ENCODE assay signal across 1 cellular context in genomic region chr1:230868736-230869385, GRCh38.
TF ChIP-seq lines count a peak whose summit lies in the region.

No MANE protein-coding gene starts in this region.

TF ChIP-seq in K562, 482 proteins besides CTCF, POLR2A, EP300 and RAD21 (continued from another document and continues in another):
- TF ChIP-seq, protein P1, sequence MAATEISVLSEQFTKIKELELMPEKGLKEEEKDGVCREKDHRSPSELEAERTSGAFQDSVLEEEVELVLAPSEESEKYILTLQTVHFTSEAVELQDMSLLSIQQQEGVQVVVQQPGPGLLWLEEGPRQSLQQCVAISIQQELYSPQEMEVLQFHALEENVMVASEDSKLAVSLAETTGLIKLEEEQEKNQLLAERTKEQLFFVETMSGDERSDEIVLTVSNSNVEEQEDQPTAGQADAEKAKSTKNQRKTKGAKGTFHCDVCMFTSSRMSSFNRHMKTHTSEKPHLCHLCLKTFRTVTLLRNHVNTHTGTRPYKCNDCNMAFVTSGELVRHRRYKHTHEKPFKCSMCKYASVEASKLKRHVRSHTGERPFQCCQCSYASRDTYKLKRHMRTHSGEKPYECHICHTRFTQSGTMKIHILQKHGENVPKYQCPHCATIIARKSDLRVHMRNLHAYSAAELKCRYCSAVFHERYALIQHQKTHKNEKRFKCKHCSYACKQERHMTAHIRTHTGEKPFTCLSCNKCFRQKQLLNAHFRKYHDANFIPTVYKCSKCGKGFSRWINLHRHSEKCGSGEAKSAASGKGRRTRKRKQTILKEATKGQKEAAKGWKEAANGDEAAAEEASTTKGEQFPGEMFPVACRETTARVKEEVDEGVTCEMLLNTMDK (IDR thresholded peaks at IDR 0.05; ENCODE audit: borderline replicate concordance, insufficient read depth, low read depth, low read length, poor library complexity, severe bottlenecking), result no peak
- TF ChIP-seq IFI16 (CRISPR knock-in tag; IDR thresholded peaks at IDR 0.05) (no peak), LARP7 (IDR thresholded peaks at IDR 0.05) (no peak), NFIX (CRISPR knock-in tag; IDR thresholded peaks at IDR 0.05; ENCODE audit: low read depth) (no peak), ZNF436 (CRISPR knock-in tag; IDR thresholded peaks at IDR 0.05) (no peak), FOXJ3 (CRISPR knock-in tag; IDR thresholded peaks at IDR 0.05) (no peak), ELF2 (CRISPR knock-in tag; IDR thresholded peaks at IDR 0.05) (no peak), ZNF175 (CRISPR knock-in tag; IDR thresholded peaks at IDR 0.05; ENCODE audit: low read depth) (no peak), ZBTB1 (CRISPR knock-in tag; IDR thresholded peaks at IDR 0.05; ENCODE audit: borderline replicate concordance, low read depth) (0 out of 2 replicates have a peak, but pooled peaks have one; percentile 56), NONO (IDR thresholded peaks at IDR 0.05; ENCODE audit: low read depth in 2 of 2, low read length in 1 of 2) (no peak), GATAD2A (IDR thresholded peaks at IDR 0.05) (0 out of 2 replicates have a peak, but pooled peaks have one; percentile 15), HCFC1 (IDR thresholded peaks at IDR 0.05; ENCODE audit: low read depth, low read length) (no peak), POLR3A (IDR thresholded peaks at IDR 0.05; ENCODE audit: borderline replicate concordance, extremely low read depth, insufficient read depth, insufficient read length) (no peak), CREB3L1 (IDR thresholded peaks at IDR 0.05; ENCODE audit: borderline replicate concordance, low read depth) (peak; percentile 87), KAT8 (IDR thresholded peaks at IDR 0.05; ENCODE audit: low read depth) (no peak), MTA2 (IDR thresholded peaks at IDR 0.05; ENCODE audit: low read depth) (no peak), ELF1 (tag; IDR thresholded peaks at IDR 0.05) (no peak), SUPT5H (IDR thresholded peaks at IDR 0.05) (no peak), ZNF239 (CRISPR knock-in tag; IDR thresholded peaks at IDR 0.05) (no peak), ZNF140 (CRISPR knock-in tag; IDR thresholded peaks at IDR 0.05) (no peak), NRF1 (conservative IDR thresholded peaks at IDR 0.05 in 1 of 2, IDR thresholded peaks at IDR 0.05 in 1 of 2) (no peak), NFE2L1 (tag; IDR thresholded peaks at IDR 0.05; ENCODE audit: borderline replicate concordance, low read depth) (no peak), XRCC5 (IDR thresholded peaks at IDR 0.05; ENCODE audit: low read depth, low read length) (no peak), IRF2 (CRISPR knock-in tag; IDR thresholded peaks at IDR 0.05) (no peak), HMGN3 (IDR thresholded peaks at IDR 0.05; ENCODE audit: borderline replicate concordance, extremely low read depth, insufficient read length, low read depth, low read length) (peak; percentile 44), PYGO2 (tag; IDR thresholded peaks at IDR 0.05) (no peak), ZNF408 (CRISPR knock-in tag; IDR thresholded peaks at IDR 0.05; ENCODE audit: low read depth) (no peak), SAP30 (IDR thresholded peaks at IDR 0.05; ENCODE audit: borderline replicate concordance, insufficient read depth, low read depth, low read length, poor library complexity, severe bottlenecking) (no peak), KLF6 (CRISPR knock-in tag; IDR thresholded peaks at IDR 0.05; ENCODE audit: borderline replicate concordance) (no peak), ZNF124 (CRISPR knock-in tag; IDR thresholded peaks at IDR 0.05) (no peak), KAT2B (IDR thresholded peaks at IDR 0.05; ENCODE audit: low read depth, low read length) (no peak), ZNF583 (CRISPR knock-in tag; IDR thresholded peaks at IDR 0.05) (no peak), ZFP36 (IDR thresholded peaks at IDR 0.05; ENCODE audit: low read depth, low read length, partially characterized antibody) (no peak), ZNF740 (CRISPR knock-in tag; IDR thresholded peaks at IDR 0.05) (no peak), ZNF740 (tag; IDR thresholded peaks at IDR 0.05) (no peak), DIDO1 (tag; IDR thresholded peaks at IDR 0.05; ENCODE audit: low read depth) (no peak), GATAD2B (IDR thresholded peaks at IDR 0.05; ENCODE audit: borderline replicate concordance) (no peak), BCOR (IDR thresholded peaks at IDR 0.05) (no peak), BCL6 (CRISPR knock-in tag; IDR thresholded peaks at IDR 0.05) (no peak), CCNT2 (IDR thresholded peaks at IDR 0.05; ENCODE audit: borderline replicate concordance, extremely low read depth, insufficient read length, low read depth, low read length) (no peak), CHD4 (IDR thresholded peaks at IDR 0.05; ENCODE audit: insufficient read depth, insufficient replicate concordance, low read depth, low read length, poor library complexity, severe bottlenecking) (no peak), TAF7 (tag; IDR thresholded peaks at IDR 0.05) (no peak), MNT (conservative IDR thresholded peaks at IDR 0.05) (peak; percentile 61 to 68; a peak in 3 of 4 replicates), TOE1 (IDR thresholded peaks at IDR 0.05; ENCODE audit: borderline replicate concordance) (no peak), TOE1 (CRISPR knock-in tag; IDR thresholded peaks at IDR 0.05; ENCODE audit: borderline replicate concordance, low read depth) (no peak)
- TF ChIP-seq, protein P2, sequence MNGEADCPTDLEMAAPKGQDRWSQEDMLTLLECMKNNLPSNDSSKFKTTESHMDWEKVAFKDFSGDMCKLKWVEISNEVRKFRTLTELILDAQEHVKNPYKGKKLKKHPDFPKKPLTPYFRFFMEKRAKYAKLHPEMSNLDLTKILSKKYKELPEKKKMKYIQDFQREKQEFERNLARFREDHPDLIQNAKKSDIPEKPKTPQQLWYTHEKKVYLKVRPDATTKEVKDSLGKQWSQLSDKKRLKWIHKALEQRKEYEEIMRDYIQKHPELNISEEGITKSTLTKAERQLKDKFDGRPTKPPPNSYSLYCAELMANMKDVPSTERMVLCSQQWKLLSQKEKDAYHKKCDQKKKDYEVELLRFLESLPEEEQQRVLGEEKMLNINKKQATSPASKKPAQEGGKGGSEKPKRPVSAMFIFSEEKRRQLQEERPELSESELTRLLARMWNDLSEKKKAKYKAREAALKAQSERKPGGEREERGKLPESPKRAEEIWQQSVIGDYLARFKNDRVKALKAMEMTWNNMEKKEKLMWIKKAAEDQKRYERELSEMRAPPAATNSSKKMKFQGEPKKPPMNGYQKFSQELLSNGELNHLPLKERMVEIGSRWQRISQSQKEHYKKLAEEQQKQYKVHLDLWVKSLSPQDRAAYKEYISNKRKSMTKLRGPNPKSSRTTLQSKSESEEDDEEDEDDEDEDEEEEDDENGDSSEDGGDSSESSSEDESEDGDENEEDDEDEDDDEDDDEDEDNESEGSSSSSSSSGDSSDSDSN (IDR thresholded peaks at IDR 0.05; ENCODE audit: borderline replicate concordance in 1 of 2, low read depth in 2 of 2, low read length in 2 of 2), result no peak
- TF ChIP-seq, protein P3, sequence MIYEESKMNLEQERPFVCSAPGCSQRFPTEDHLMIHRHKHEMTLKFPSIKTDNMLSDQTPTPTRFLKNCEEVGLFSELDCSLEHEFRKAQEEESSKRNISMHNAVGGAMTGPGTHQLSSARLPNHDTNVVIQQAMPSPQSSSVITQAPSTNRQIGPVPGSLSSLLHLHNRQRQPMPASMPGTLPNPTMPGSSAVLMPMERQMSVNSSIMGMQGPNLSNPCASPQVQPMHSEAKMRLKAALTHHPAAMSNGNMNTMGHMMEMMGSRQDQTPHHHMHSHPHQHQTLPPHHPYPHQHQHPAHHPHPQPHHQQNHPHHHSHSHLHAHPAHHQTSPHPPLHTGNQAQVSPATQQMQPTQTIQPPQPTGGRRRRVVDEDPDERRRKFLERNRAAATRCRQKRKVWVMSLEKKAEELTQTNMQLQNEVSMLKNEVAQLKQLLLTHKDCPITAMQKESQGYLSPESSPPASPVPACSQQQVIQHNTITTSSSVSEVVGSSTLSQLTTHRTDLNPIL (CRISPR knock-in tag; IDR thresholded peaks at IDR 0.05), result no peak
- TF ChIP-seq, protein P4, sequence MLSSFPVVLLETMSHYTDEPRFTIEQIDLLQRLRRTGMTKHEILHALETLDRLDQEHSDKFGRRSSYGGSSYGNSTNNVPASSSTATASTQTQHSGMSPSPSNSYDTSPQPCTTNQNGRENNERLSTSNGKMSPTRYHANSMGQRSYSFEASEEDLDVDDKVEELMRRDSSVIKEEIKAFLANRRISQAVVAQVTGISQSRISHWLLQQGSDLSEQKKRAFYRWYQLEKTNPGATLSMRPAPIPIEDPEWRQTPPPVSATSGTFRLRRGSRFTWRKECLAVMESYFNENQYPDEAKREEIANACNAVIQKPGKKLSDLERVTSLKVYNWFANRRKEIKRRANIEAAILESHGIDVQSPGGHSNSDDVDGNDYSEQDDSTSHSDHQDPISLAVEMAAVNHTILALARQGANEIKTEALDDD (IDR thresholded peaks at IDR 0.05), result no peak
- TF ChIP-seq, protein P5, sequence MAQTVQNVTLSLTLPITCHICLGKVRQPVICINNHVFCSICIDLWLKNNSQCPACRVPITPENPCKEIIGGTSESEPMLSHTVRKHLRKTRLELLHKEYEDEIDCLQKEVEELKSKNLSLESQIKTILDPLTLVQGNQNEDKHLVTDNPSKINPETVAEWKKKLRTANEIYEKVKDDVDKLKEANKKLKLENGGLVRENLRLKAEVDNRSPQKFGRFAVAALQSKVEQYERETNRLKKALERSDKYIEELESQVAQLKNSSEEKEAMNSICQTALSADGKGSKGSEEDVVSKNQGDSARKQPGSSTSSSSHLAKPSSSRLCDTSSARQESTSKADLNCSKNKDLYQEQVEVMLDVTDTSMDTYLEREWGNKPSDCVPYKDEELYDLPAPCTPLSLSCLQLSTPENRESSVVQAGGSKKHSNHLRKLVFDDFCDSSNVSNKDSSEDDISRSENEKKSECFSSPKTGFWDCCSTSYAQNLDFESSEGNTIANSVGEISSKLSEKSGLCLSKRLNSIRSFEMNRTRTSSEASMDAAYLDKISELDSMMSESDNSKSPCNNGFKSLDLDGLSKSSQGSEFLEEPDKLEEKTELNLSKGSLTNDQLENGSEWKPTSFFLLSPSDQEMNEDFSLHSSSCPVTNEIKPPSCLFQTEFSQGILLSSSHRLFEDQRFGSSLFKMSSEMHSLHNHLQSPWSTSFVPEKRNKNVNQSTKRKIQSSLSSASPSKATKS (CRISPR knock-in tag; IDR thresholded peaks at IDR 0.05), result no peak
- TF ChIP-seq, protein P6, sequence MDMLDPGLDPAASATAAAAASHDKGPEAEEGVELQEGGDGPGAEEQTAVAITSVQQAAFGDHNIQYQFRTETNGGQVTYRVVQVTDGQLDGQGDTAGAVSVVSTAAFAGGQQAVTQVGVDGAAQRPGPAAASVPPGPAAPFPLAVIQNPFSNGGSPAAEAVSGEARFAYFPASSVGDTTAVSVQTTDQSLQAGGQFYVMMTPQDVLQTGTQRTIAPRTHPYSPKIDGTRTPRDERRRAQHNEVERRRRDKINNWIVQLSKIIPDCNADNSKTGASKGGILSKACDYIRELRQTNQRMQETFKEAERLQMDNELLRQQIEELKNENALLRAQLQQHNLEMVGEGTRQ (CRISPR knock-in tag; IDR thresholded peaks at IDR 0.05), result peak; percentile 62
- TF ChIP-seq, protein P7, sequence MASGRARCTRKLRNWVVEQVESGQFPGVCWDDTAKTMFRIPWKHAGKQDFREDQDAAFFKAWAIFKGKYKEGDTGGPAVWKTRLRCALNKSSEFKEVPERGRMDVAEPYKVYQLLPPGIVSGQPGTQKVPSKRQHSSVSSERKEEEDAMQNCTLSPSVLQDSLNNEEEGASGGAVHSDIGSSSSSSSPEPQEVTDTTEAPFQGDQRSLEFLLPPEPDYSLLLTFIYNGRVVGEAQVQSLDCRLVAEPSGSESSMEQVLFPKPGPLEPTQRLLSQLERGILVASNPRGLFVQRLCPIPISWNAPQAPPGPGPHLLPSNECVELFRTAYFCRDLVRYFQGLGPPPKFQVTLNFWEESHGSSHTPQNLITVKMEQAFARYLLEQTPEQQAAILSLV (tag; IDR thresholded peaks at IDR 0.05), result no peak
- TF ChIP-seq, protein P8, sequence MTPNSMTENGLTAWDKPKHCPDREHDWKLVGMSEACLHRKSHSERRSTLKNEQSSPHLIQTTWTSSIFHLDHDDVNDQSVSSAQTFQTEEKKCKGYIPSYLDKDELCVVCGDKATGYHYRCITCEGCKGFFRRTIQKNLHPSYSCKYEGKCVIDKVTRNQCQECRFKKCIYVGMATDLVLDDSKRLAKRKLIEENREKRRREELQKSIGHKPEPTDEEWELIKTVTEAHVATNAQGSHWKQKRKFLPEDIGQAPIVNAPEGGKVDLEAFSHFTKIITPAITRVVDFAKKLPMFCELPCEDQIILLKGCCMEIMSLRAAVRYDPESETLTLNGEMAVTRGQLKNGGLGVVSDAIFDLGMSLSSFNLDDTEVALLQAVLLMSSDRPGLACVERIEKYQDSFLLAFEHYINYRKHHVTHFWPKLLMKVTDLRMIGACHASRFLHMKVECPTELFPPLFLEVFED (CRISPR knock-in tag; conservative IDR thresholded peaks at IDR 0.05), result no peak
